ENCODE assay signal across 29 cellular contexts in genomic region chr1:65245290-65245689, GRCh38.
A peak's percentile ranks its signal among the peaks of the same experiment; 100 is the strongest.
DNase-seq lines count a peak whose midpoint lies in the region; ATAC-seq, FAIRE-seq and TF ChIP-seq lines count a peak whose summit lies in the region.
"Had no signal": no experiment of that assay in that cellular context is flagged by ENCODE, and none has a peak within 500 bp of the region (broad histone marks: within the 10 kb centered on the region; RNA-seq: fewer than 3 reads in every experiment).

No MANE protein-coding gene starts in this region.

- CTCF ChIA-PET in K562 (lab: Yijun Ruan, JAX; ENCODE audit: low intra/inter-chr PET ratio) = no interaction called here

- peak in 1 of 4 experiments; percentile 38 for DNase-seq in K562 (ENCODE audit: extremely low read depth in 1 of 4, low spot score in 3 of 4)
- DNase-seq: 8988T; ACHN; AML-193; BE2C; C1 segment of cervical spinal cord; Caco-2; Calu3; CD4-positive, alpha-beta memory T cell; CD4-positive, alpha-beta T cell; CD4-positive, CD25-positive, alpha-beta regulatory T cell; CD8-positive, alpha-beta memory T cell; CD8-positive, alpha-beta T cell; COR-L47; DMS 273 treated with DMSO at 0.1 percent for 48 hours; DMS153; DMS53; DMS79; DMS79 treated with DMSO at 0.1 percent for 48 hours; DND-41; EL had no signal

- POLR2A ChIA-PET in K562 (lab: Yijun Ruan, JAX) = no interaction called here

- no peak overlapping the region for H3K9ac ChIP-seq in K562 (ENCODE audit: insufficient read depth in 1 of 2, low read depth in 2 of 2, low read length in 2 of 2)
- H3K9ac ChIP-seq: BLaER1; BLaER1 treated with 17β-estradiol and CSF1 and Interleukin-3, amounts not matched to agents 10 nM and 100 nM had no signal

- no peaks in the 10 kb centered on the region for H4K20me1 ChIP-seq in K562 (replicated peaks; ENCODE audit: control insufficient read depth, insufficient read depth, low read length)
- H4K20me1 ChIP-seq: BLaER1; BLaER1 treated with 17β-estradiol and CSF1 and Interleukin-3, amounts not matched to agents 10 nM and 100 nM had no signal

- no peak for TF ChIP-seq CTCF in K562 (IDR thresholded peaks at IDR 0.05 in 2 of 3, conservative IDR thresholded peaks at IDR 0.05 in 1 of 3; ENCODE audit: insufficient read depth in 2 of 3, low read depth in 1 of 3, low read length in 3 of 3)

- no peak overlapping the region for H3K4me2 ChIP-seq in K562 (ENCODE audit: insufficient read depth, low read length)
- H3K4me2 ChIP-seq: A549; BLaER1; BLaER1 treated with 17β-estradiol and CSF1 and Interleukin-3, amounts not matched to agents 10 nM and 100 nM had no signal

- peak; percentile 59 for ATAC-seq in K562
- no peak for ATAC-seq in GM19023 (IDR thresholded peaks at IDR 0.05; ENCODE audit: unreplicated experiment)
- ATAC-seq: A549; CD8-positive, alpha-beta T cell had no signal

- FAIRE-seq in K562 (lab: Jason Lieb, UNC) = no peak
- FAIRE-seq: A204.1, A549, D721Med had no signal

- no peaks in the 10 kb centered on the region for H3K79me2 ChIP-seq in K562 (ENCODE audit: control insufficient read depth, insufficient read depth, low read length)

- H3K4me1 ChIP-seq in K562 (replicated peaks in 1 of 2; ENCODE audit: control insufficient read depth in 2 of 2, insufficient read depth in 2 of 2, low read length in 2 of 2) = peaks cover 3 to 9% of the 10 kb centered on the region in 2 experiments
- H3K4me1 ChIP-seq: BE2C, BLaER1 had no signal

- no TSS peak for BruUV-seq in K562 (replicated peaks; lab: Mats Ljungman, UMichigan)

- intact Hi-C loops in K562 (cut with micrococcal nuclease) = no loop called here

- no peaks in the 10 kb centered on the region for H3K9me3 ChIP-seq in K562 (replicated peaks; ENCODE audit: control insufficient read depth, insufficient read depth, low read depth, low read length)
- H3K9me3 ChIP-seq: A549, BE2C, BLaER1, Caco-2 had no signal

- TF ChIP-seq EP300 in K562 (IDR thresholded peaks at IDR 0.05; ENCODE audit: low read length) = no peak

- TF ChIP-seq POLR2A in K562 (conservative IDR thresholded peaks at IDR 0.05) = no peak

- H3K36me3 ChIP-seq in K562 (ENCODE audit: control insufficient read depth, insufficient read depth, low read length) = no peaks in the 10 kb centered on the region
- H3K36me3 ChIP-seq: BE2C; BLaER1; BLaER1 treated with 17β-estradiol and CSF1 and Interleukin-3, amounts not matched to agents 10 nM and 100 nM had no signal

- H3K27me3 ChIP-seq in K562 (ENCODE audit: control insufficient read depth in 2 of 2, insufficient read depth in 2 of 2, low read length in 2 of 2) = no peaks in the 10 kb centered on the region
- H3K27me3 ChIP-seq: BE2C; BLaER1; BLaER1 treated with 17β-estradiol and CSF1 and Interleukin-3, amounts not matched to agents 10 nM and 100 nM had no signal

- in situ Hi-C loops in K562 (cut with MboI) = no loop called here

- no peaks in the 10 kb centered on the region for H3K9me1 ChIP-seq in K562 (ENCODE audit: control insufficient read depth, insufficient read depth, low read length)

- H3K27ac ChIP-seq in K562 (ENCODE audit: extremely low read depth, low read depth, low read length) = no peak overlapping the region
- H3K27ac ChIP-seq: 22Rv1; A549; BLaER1; BLaER1 treated with 17β-estradiol and CSF1 and Interleukin-3, amounts not matched to agents 10 nM and 100 nM; C4-2B had no signal

- H2AFZ ChIP-seq in K562 (ENCODE audit: low read depth, low read length) = peak overlapping the region; percentile 34; the same call in 1 of the 2 replicates

- no peak for TF ChIP-seq RAD21 in K562 (CRISPR knock-in tag; conservative IDR thresholded peaks at IDR 0.05 in 1 of 2, IDR thresholded peaks at IDR 0.05 in 1 of 2)

- no peak overlapping the region for H3K4me3 ChIP-seq in K562
- H3K4me3 ChIP-seq: A549; BLaER1; BLaER1 treated with 17β-estradiol and CSF1 and Interleukin-3, amounts not matched to agents 10 nM and 100 nM had no signal

TF ChIP-seq in K562, 482 proteins besides CTCF, POLR2A, EP300 and RAD21 (continues in another document):
- TF ChIP-seq KDM2B (CRISPR knock-in tag; IDR thresholded peaks at IDR 0.05) (no peak), GTF2F1 (IDR thresholded peaks at IDR 0.05; ENCODE audit: low read depth, low read length) (no peak), SUPT5H (IDR thresholded peaks at IDR 0.05) (no peak), MTA1 (IDR thresholded peaks at IDR 0.05; ENCODE audit: borderline replicate concordance) (no peak), PRMT5 (CRISPR knock-in tag; IDR thresholded peaks at IDR 0.05) (no peak), HMG20B (CRISPR knock-in tag; IDR thresholded peaks at IDR 0.05) (no peak), ZNF197 (CRISPR knock-in tag; IDR thresholded peaks at IDR 0.05; ENCODE audit: low read depth) (no peak), ZC3H4 (CRISPR knock-in tag; IDR thresholded peaks at IDR 0.05; ENCODE audit: borderline replicate concordance) (no peak), ARNT (IDR thresholded peaks at IDR 0.05) (no peak), TEAD2 (tag; IDR thresholded peaks at IDR 0.05) (no peak), NCOR1 (IDR thresholded peaks at IDR 0.05) (0 out of 2 replicates have a peak, but pooled peaks have one; percentile 19), CBFA2T2 (conservative IDR thresholded peaks at IDR 0.05) (peak; percentile 27; the same call in 1 of the 2 replicates), RHOXF2B (CRISPR knock-in tag; conservative IDR thresholded peaks at IDR 0.05) (no peak), ARID1B (IDR thresholded peaks at IDR 0.05) (peak; percentile 15; the same call in 1 of the 2 replicates), ZNF282 (CRISPR knock-in tag; IDR thresholded peaks at IDR 0.05) (no peak), TEAD4 (IDR thresholded peaks at IDR 0.05; ENCODE audit: low read length) (peak; percentile 26; the same call in 1 of the 2 replicates), TEAD4 (CRISPR knock-in tag; IDR thresholded peaks at IDR 0.05; ENCODE audit: borderline replicate concordance) (no peak)
- TF ChIP-seq, protein P1, sequence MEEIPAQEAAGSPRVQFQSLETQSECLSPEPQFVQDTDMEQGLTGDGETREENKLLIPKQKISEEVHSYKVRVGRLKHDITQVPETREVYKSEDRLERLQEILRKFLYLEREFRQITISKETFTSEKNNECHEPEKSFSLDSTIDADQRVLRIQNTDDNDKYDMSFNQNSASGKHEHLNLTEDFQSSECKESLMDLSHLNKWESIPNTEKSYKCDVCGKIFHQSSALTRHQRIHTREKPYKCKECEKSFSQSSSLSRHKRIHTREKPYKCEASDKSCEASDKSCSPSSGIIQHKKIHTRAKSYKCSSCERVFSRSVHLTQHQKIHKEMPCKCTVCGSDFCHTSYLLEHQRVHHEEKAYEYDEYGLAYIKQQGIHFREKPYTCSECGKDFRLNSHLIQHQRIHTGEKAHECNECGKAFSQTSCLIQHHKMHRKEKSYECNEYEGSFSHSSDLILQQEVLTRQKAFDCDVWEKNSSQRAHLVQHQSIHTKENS (CRISPR knock-in tag; IDR thresholded peaks at IDR 0.05) = no peak
- TF ChIP-seq, protein P2, sequence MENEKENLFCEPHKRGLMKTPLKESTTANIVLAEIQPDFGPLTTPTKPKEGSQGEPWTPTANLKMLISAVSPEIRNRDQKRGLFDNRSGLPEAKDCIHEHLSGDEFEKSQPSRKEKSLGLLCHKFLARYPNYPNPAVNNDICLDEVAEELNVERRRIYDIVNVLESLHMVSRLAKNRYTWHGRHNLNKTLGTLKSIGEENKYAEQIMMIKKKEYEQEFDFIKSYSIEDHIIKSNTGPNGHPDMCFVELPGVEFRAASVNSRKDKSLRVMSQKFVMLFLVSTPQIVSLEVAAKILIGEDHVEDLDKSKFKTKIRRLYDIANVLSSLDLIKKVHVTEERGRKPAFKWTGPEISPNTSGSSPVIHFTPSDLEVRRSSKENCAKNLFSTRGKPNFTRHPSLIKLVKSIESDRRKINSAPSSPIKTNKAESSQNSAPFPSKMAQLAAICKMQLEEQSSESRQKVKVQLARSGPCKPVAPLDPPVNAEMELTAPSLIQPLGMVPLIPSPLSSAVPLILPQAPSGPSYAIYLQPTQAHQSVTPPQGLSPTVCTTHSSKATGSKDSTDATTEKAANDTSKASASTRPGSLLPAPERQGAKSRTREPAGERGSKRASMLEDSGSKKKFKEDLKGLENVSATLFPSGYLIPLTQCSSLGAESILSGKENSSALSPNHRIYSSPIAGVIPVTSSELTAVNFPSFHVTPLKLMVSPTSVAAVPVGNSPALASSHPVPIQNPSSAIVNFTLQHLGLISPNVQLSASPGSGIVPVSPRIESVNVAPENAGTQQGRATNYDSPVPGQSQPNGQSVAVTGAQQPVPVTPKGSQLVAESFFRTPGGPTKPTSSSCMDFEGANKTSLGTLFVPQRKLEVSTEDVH (IDR thresholded peaks at IDR 0.05; ENCODE audit: low read depth, partially characterized antibody) = no peak
- TF ChIP-seq, protein P3, sequence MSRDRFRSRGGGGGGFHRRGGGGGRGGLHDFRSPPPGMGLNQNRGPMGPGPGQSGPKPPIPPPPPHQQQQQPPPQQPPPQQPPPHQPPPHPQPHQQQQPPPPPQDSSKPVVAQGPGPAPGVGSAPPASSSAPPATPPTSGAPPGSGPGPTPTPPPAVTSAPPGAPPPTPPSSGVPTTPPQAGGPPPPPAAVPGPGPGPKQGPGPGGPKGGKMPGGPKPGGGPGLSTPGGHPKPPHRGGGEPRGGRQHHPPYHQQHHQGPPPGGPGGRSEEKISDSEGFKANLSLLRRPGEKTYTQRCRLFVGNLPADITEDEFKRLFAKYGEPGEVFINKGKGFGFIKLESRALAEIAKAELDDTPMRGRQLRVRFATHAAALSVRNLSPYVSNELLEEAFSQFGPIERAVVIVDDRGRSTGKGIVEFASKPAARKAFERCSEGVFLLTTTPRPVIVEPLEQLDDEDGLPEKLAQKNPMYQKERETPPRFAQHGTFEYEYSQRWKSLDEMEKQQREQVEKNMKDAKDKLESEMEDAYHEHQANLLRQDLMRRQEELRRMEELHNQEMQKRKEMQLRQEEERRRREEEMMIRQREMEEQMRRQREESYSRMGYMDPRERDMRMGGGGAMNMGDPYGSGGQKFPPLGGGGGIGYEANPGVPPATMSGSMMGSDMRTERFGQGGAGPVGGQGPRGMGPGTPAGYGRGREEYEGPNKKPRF (IDR thresholded peaks at IDR 0.05; ENCODE audit: low read depth, low read length) = no peak
